Comparison of ENCODE assay signal across 2 cellular contexts in the genomic region with DNA sequence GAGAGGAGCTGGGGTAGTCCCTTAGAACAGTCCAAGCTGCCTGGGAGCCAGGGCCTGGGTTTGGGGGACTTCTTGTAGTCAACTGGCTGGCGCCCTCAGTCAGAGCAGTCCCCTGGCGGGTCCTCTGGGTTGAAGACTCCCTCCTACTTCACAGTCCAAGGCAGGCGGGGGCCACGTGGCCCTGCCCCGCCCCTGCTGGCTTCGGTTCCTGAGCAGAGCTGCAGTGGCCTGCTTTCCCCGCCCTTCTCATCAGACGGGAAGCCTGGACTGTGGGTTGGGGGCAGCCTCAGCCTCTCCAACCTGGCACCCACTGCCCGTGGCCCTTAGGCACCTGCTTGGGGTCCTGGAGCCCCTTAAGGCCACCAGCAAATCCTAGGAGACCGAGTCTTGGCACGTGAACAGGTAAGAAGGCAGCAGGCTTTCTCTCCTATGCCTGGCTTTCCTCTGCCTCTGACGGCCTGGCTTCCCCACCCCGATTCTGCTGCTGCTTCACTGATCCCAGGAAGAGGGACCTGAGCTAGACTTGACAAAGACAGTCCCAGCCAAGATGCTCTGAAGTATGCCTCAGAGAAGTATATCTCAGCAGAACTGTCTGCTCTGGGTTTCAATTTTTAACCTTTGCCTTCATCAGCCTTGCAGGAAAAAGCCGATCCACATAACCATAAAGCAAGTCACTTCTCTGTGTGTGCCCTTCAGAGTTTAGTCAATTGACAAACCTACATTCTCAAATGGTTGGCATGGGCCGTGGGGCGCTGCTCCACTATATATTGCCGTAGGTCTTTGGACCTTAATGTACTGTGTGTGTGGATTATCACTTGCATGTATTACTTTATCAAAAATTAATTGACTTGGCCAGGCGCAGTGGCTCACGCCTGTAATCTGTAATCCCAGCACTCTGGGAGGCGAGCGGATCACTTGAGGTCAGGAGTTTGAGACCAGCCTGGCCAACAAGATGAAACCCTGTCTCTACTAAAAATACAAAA.
A peak's percentile ranks its signal among the peaks of the same experiment; 100 is the strongest.
TF ChIP-seq lines count a peak whose summit lies in the region.

No MANE protein-coding gene starts in this region.

TF ChIP-seq in IMR-90, 13 proteins besides CTCF, POLR2A, EP300 and RAD21:
- TF ChIP-seq BHLHE40 (IDR thresholded peaks at IDR 0.05; ENCODE audit: low read depth, low read length) (no peak), RCOR1 (IDR thresholded peaks at IDR 0.05; ENCODE audit: insufficient replicate concordance, low read length) (no peak), FOS (IDR thresholded peaks at IDR 0.05; ENCODE audit: low read depth, low read length) (no peak), RFX5 (IDR thresholded peaks at IDR 0.05; ENCODE audit: low read depth, low read length) (no peak), CHD1 (IDR thresholded peaks at IDR 0.05; ENCODE audit: low read depth, low read length) (no peak), SMC3 (IDR thresholded peaks at IDR 0.05; ENCODE audit: low read depth, low read length) (no peak), NFE2L2 (IDR thresholded peaks at IDR 0.05; ENCODE audit: low read depth, low read length) (no peak)
- TF ChIP-seq, protein P1, sequence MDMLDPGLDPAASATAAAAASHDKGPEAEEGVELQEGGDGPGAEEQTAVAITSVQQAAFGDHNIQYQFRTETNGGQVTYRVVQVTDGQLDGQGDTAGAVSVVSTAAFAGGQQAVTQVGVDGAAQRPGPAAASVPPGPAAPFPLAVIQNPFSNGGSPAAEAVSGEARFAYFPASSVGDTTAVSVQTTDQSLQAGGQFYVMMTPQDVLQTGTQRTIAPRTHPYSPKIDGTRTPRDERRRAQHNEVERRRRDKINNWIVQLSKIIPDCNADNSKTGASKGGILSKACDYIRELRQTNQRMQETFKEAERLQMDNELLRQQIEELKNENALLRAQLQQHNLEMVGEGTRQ (IDR thresholded peaks at IDR 0.05; ENCODE audit: low read depth, low read length) = no peak
- TF ChIP-seq, protein P2, sequence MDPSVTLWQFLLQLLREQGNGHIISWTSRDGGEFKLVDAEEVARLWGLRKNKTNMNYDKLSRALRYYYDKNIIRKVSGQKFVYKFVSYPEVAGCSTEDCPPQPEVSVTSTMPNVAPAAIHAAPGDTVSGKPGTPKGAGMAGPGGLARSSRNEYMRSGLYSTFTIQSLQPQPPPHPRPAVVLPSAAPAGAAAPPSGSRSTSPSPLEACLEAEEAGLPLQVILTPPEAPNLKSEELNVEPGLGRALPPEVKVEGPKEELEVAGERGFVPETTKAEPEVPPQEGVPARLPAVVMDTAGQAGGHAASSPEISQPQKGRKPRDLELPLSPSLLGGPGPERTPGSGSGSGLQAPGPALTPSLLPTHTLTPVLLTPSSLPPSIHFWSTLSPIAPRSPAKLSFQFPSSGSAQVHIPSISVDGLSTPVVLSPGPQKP (IDR thresholded peaks at IDR 0.05; ENCODE audit: borderline replicate concordance, low read depth, low read length) = no peak

TF ChIP-seq in H1, 55 proteins besides CTCF, POLR2A, EP300 and RAD21:
- TF ChIP-seq, protein P3, sequence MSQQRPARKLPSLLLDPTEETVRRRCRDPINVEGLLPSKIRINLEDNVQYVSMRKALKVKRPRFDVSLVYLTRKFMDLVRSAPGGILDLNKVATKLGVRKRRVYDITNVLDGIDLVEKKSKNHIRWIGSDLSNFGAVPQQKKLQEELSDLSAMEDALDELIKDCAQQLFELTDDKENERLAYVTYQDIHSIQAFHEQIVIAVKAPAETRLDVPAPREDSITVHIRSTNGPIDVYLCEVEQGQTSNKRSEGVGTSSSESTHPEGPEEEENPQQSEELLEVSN (IDR thresholded peaks at IDR 0.05) = 0 out of 2 replicates have a peak, but pooled peaks have one; percentile 23
- TF ChIP-seq NRF1 (IDR thresholded peaks at IDR 0.05; ENCODE audit: low read depth, low read length) = no peak
- TF ChIP-seq KDM5A (IDR thresholded peaks at IDR 0.05; ENCODE audit: low read length) = no peak
TF ChIP-seq in H1: peak in this region for 1.
